Comparison of ENCODE assay signal across 1 cellular context in the genomic region with DNA sequence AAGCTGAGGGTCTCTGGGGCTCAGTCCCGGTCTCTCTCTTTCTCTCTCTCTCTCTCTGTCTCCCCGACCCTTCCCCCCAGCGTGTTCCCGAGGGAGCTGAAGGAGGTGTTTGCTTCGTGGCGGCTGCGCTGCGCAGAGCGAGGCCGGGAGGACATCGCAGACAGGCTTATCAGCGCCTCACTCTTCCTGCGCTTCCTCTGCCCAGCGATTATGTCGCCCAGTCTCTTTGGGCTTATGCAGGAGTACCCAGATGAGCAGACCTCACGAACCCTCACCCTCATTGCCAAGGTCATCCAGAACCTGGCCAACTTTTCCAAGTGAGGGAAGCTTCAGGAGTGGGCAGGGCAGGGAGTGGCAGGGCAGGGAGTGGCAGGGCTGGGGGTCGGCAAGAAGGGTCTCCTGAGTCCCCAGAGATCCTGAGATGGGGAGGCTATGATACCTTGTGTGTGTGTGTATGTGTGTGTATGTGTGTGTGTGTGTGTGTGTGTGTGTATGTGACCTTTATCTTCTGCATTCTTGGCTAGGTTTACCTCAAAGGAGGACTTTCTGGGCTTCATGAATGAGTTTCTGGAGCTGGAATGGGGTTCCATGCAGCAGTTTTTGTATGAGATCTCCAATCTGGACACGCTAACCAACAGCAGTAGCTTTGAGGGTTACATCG.
TF ChIP-seq lines count a peak whose summit lies in the region.

No MANE protein-coding gene starts in this region.

TF ChIP-seq in endothelial cell of umbilical vein, 7 proteins besides CTCF, POLR2A, EP300 and RAD21:
- no peak for TF ChIP-seq JUN (IDR thresholded peaks at IDR 0.05; ENCODE audit: borderline replicate concordance, insufficient read depth, insufficient read length, low read depth)
- TF ChIP-seq EZH2 (IDR thresholded peaks at IDR 0.05; ENCODE audit: borderline replicate concordance, low read depth, low read length, severe bottlenecking), result no peak
- TF ChIP-seq POLR2AphosphoS5 (IDR thresholded peaks at IDR 0.05; ENCODE audit: insufficient read depth, low read depth, low read length), result no peak
- TF ChIP-seq, protein P1, sequence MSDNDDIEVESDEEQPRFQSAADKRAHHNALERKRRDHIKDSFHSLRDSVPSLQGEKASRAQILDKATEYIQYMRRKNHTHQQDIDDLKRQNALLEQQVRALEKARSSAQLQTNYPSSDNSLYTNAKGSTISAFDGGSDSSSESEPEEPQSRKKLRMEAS (IDR thresholded peaks at IDR 0.05; ENCODE audit: insufficient read depth, insufficient read length), result no peak
